8 cellular contexts compared by ENCODE assay signal in the genomic region with DNA sequence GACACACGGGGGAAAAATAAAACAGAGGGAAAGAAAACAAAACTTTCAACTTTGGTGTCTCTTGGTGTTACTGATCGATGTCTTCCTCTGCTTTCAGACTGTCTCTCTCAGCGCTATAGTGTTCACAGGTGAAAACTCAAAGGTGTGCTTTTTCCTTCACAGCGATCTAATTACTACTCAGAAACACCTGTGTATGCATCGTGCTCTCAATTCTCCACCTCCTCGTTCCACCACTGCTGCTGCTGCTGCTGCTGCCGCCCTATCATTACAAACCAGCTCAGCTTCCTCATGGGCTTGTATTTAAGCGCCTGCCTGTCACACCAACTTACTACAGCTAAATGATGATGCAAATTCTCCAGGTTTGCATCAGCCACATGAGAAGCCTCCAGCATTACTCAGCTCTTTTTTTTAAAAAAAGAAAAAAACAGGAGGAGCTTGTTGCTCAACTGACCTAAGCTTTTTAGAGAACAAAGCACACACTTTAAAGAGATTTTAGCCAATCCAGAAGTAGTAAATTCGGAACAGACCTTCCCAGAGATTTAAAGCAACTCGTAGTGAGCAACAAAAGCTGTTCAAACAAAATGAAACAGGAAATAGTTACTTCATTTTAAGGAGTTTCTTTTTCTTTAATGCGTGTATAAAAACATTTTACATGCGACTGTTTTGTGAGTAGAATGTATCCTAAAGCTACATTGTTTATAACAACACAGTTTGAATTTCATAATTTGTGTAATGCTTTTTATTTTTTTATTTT. TPM values are rescaled to one million over a fixed set of nuclear protein-coding genes. Genes with fewer than 3 reads are reported as not detected.
DNase-seq lines count a peak whose midpoint lies in the region; ATAC-seq and TF ChIP-seq lines count a peak whose summit lies in the region.

A gene (minus strand): TSS at position 274 of the 754 bp plus-strand sequence. CDS start 280 bp downstream, outside the sequence.

- peak; percentile 98 for ATAC-seq in GM19455 (IDR thresholded peaks at IDR 0.05; ENCODE audit: unreplicated experiment)
- peak; percentile 97 for ATAC-seq in HG03565 (IDR thresholded peaks at IDR 0.05; ENCODE audit: unreplicated experiment)
- peak; percentile 67 to 94 (median 84) for ATAC-seq in natural killer cell

- DNase-seq in DMS 273 treated with DMSO at 0.1 percent for 48 hours (lab: John Stamatoyannopoulos, UW): peak; percentile 84
- peak; percentile 97 for DNase-seq in NCI-H748 (lab: John Stamatoyannopoulos, UW; ENCODE audit: unreplicated experiment)
- peak; percentile 14 for DNase-seq in activated CD8-positive, alpha-beta memory T cell treated with anti-CD3 and anti-CD28 coated beads, Interleukin-2, amount 50 U/mL, for 4 hours
- DNase-seq in fibroblast of gingiva (ENCODE audit: low read depth): peak; percentile 99
- DNase-seq in natural killer cell: no peak

- intact Hi-C loops in natural killer cell (cut with micrococcal nuclease): no loop called here

- peaks cover 10 to 12% of the 10 kb centered on the region in 2 donors for H3K4me1 Mint-ChIP-seq in natural killer cell

- H3K4me3 Mint-ChIP-seq in natural killer cell: peak within 1 kb of the TSS; percentile 68

- no peaks in the 10 kb centered on the region for H3K27me3 ChIP-seq in thymus (ENCODE audit: control insufficient read depth, insufficient read depth)

- no peaks in the 10 kb centered on the region for H3K36me3 Mint-ChIP-seq in natural killer cell

- no peaks in the 10 kb centered on the region for H3K9me3 Mint-ChIP-seq in natural killer cell

- WGBS in thymus: 14% methylated on average over 12 of the region's 12 CpGs

- peak within 1 kb of the TSS; percentile 69 for H3K27ac ChIP-seq in thymus (ENCODE audit: low read depth)

- no peaks in the 10 kb centered on the region for H3K9me3 ChIP-seq in thymus (ENCODE audit: control insufficient read depth)

- TF ChIP-seq CTCF in natural killer cell (IDR thresholded peaks at IDR 0.05): no peak

- no peaks in the 10 kb centered on the region for H3K36me3 ChIP-seq in thymus (ENCODE audit: control insufficient read depth, insufficient read depth)

- peaks cover 5% of the 10 kb centered on the region for H3K4me1 ChIP-seq in thymus (ENCODE audit: control insufficient read depth, insufficient read depth, low read length)

- H3K4me3 ChIP-seq in thymus (ENCODE audit: low read length): peak within 1 kb of the TSS; percentile 48

- no peaks in the 10 kb centered on the region for H3K27me3 Mint-ChIP-seq in natural killer cell (ENCODE audit: low read depth in 2 of 2)

- H3K27ac Mint-ChIP-seq in natural killer cell: no peak within 1 kb of the TSS

RNA-seq across cellular contexts. Expression of the gene that starts here (rescaled TPM):
- total RNA-seq in natural killer cell: 1 to 10 TPM in 1 of 3 donors, under 1 TPM in 1, not detected in 1; 0.07 to 1.4 TPM
- polyA plus RNA-seq in thymus: 0.87 TPM
